In genomic region chr14:80491131-80491530, GRCh38 we compare ENCODE assay signal across 8 cellular contexts.
DNase-seq lines count a peak whose midpoint lies in the region; ATAC-seq, FAIRE-seq and TF ChIP-seq lines count a peak whose summit lies in the region.

No MANE protein-coding gene starts in this region.

- no peak overlapping the region for H3K4me3 ChIP-seq in MM.1S (ENCODE audit: low read length)

- DNase-seq in DMS53 (lab: John Stamatoyannopoulos, UW) (peak; percentile 63), MM.1S (peak; percentile 36), globus pallidus (ENCODE audit: low spot score) (peak; percentile 37), HuH-7.5 (ENCODE audit: low spot score) (no peak), urothelium cell line (ENCODE audit: low spot score) (no peak)
- DNase-seq in NK-92 treated with Interleukin-12 subunit alpha and Interleukin-12 subunit beta, amount 100 ng/mL, for 24 hours (lab: John Stamatoyannopoulos, UW): no peak
- no peak for DNase-seq in activated CD4-positive, alpha-beta T cell treated with anti-CD3 and anti-CD28 coated beads, Interleukin-2, amount 50 U/mL, for 4 hours

- H3K4me1 ChIP-seq in MM.1S (ENCODE audit: low read length): no peaks in the 10 kb centered on the region

- H3F3A ChIP-seq in MM.1S (ENCODE audit: insufficient read depth, low read length): no peaks in the 10 kb centered on the region

- no peaks in the 10 kb centered on the region for H3K36me3 ChIP-seq in MM.1S (replicated peaks; ENCODE audit: insufficient read depth, low read length)

- no peaks in the 10 kb centered on the region for H3K79me2 ChIP-seq in MM.1S (ENCODE audit: low read length)

- no peak overlapping the region for H3K9ac ChIP-seq in MM.1S (ENCODE audit: low read length)

- no peaks in the 10 kb centered on the region for H3K9me3 ChIP-seq in MM.1S (replicated peaks; ENCODE audit: insufficient read depth, low read length)

- H3K4me2 ChIP-seq in MM.1S (ENCODE audit: low read depth, low read length): no peak overlapping the region

- peak; percentile 83 for ATAC-seq in GM21717 (IDR thresholded peaks at IDR 0.05; ENCODE audit: unreplicated experiment)

- H3K9me2 ChIP-seq in MM.1S (replicated peaks; ENCODE audit: insufficient read depth, low read length): no peaks in the 10 kb centered on the region

- TF ChIP-seq CTCF in MM.1S (IDR thresholded peaks at IDR 0.05; ENCODE audit: low read length): no peak

- H3K27me3 ChIP-seq in MM.1S (replicated peaks; ENCODE audit: insufficient read depth, low read length): no peaks in the 10 kb centered on the region

- H3K27ac ChIP-seq in MM.1S (ENCODE audit: low read length): no peak overlapping the region

- no peak overlapping the region for H2AFZ ChIP-seq in MM.1S (ENCODE audit: low read length)

- H4K20me1 ChIP-seq in MM.1S (ENCODE audit: insufficient read depth, low read length): no peaks in the 10 kb centered on the region

- no peak for FAIRE-seq in urothelium cell line (lab: Jason Lieb, UNC)

Comparison
In these comparisons a context has a peak if more than half of its experiments do, and no peak if none do; other contexts are left out.
1. DNase-seq: peak in DMS53 (single experiment), MM.1S (single experiment) and globus pallidus (single experiment); none in NK-92 treated with Interleukin-12 subunit alpha and Interleukin-12 subunit beta, amount 100 ng/mL, for 24 hours (single experiment), HuH-7.5 (single experiment), urothelium cell line (single experiment) and activated CD4-positive, alpha-beta T cell treated with anti-CD3 and anti-CD28 coated beads, Interleukin-2, amount 50 U/mL, for 4 hours (0 of 2).